1 cellular context compared by ENCODE assay signal in genomic region chr2:9240745-9241144, GRCh38.
TF ChIP-seq lines count a peak whose summit lies in the region.

No MANE protein-coding gene starts in this region.

TF ChIP-seq in IMR-90, 13 proteins besides CTCF, POLR2A, EP300 and RAD21:
- TF ChIP-seq MXI1 (IDR thresholded peaks at IDR 0.05; ENCODE audit: borderline replicate concordance, low read depth, low read length) (no peak), BHLHE40 (IDR thresholded peaks at IDR 0.05; ENCODE audit: low read depth, low read length) (no peak), FOS (IDR thresholded peaks at IDR 0.05; ENCODE audit: low read depth, low read length) (no peak), NFE2L2 (IDR thresholded peaks at IDR 0.05; ENCODE audit: low read depth, low read length) (no peak), CHD1 (IDR thresholded peaks at IDR 0.05; ENCODE audit: low read depth, low read length) (no peak), CEBPB (IDR thresholded peaks at IDR 0.05; ENCODE audit: low read depth, low read length) (no peak), USF2 (IDR thresholded peaks at IDR 0.05; ENCODE audit: low read depth, low read length) (no peak), MAZ (IDR thresholded peaks at IDR 0.05; ENCODE audit: borderline replicate concordance, low read depth, low read length) (no peak), RCOR1 (IDR thresholded peaks at IDR 0.05; ENCODE audit: insufficient replicate concordance, low read length) (no peak), MAFK (IDR thresholded peaks at IDR 0.05; ENCODE audit: low read depth, low read length) (no peak), ELK1 (IDR thresholded peaks at IDR 0.05; ENCODE audit: borderline replicate concordance, low read depth, low read length) (no peak), RFX5 (IDR thresholded peaks at IDR 0.05; ENCODE audit: low read depth, low read length) (no peak), SMC3 (IDR thresholded peaks at IDR 0.05; ENCODE audit: low read depth, low read length) (no peak)
